24 cellular contexts compared by ENCODE assay signal in genomic region chr20:23301436-23302050, GRCh38. TPM values are rescaled to one million over a fixed set of nuclear protein-coding genes. Genes with fewer than 3 reads are reported as not detected.
DNase-seq lines count a peak whose midpoint lies in the region; ATAC-seq, FAIRE-seq and TF ChIP-seq lines count a peak whose summit lies in the region.
"Had no signal": no experiment of that assay in that cellular context is flagged by ENCODE, and none has a peak within 500 bp of the region (broad histone marks: within the 10 kb centered on the region; RNA-seq: fewer than 3 reads in every experiment).

No MANE protein-coding gene starts in this region.

- no peaks in the 10 kb centered on the region for H3K9me3 ChIP-seq in right atrium auricular region
- no peaks in the 10 kb centered on the region for H3K9me3 ChIP-seq in RWPE2 (ENCODE audit: severe bottlenecking)
- no peaks in the 10 kb centered on the region for H3K9me3 ChIP-seq in endodermal cell (ENCODE audit: control insufficient read depth, low read length)
- H3K9me3 ChIP-seq in sigmoid colon, result no peaks in the 10 kb centered on the region
- H3K9me3 ChIP-seq: A549, BE2C, Caco-2 had no signal

- no peak overlapping the region for H3K27ac Mint-ChIP-seq in endodermal cell
- H3K27ac Mint-ChIP-seq: CD8-positive, alpha-beta T cell had no signal

- ATAC-seq in RWPE2 (ENCODE audit: low read depth) (no peak), HG03280 (IDR thresholded peaks at IDR 0.05; ENCODE audit: unreplicated experiment) (no peak)
- ATAC-seq: A549; CD8-positive, alpha-beta T cell; GM12878 had no signal

- no peak for FAIRE-seq in GM19239 (lab: Jason Lieb, UNC)
- FAIRE-seq: A549, GM12878, H1 had no signal

- DNase-seq in cardiac septum (ENCODE audit: low spot score) (peak; percentile 53), right atrium auricular region (ENCODE audit: low spot score) (no peak), RWPE2 (ENCODE audit: low spot score) (peak; percentile 46), endodermal cell (peak; percentile 34), sigmoid colon (peak; percentile 54), GM19239 (ENCODE audit: insufficient read length, low spot score) (no peak), G401 (ENCODE audit: low spot score) (no peak)
- DNase-seq: 8988T; ACHN; AML-193; BE2C; Caco-2; CD4-positive, CD25-positive, alpha-beta regulatory T cell; CD8-positive, alpha-beta T cell; DMS153; GDM1; GM23248; H7; HCEC 1CT had no signal

- H3K27me3 Mint-ChIP-seq in endodermal cell (ENCODE audit: insufficient read depth), result peaks cover 13% of the 10 kb centered on the region

- no peak for TF ChIP-seq POLR2A in sigmoid colon (IDR thresholded peaks at IDR 0.05)

- 92% methylated on average over 11 to 12 of the region's 12 CpGs for WGBS in endodermal cell (ENCODE audit: insufficient coverage in 1 of 2, insufficient read length in 1 of 2), 2 experiments
- WGBS in sigmoid colon, 2 donors, result 89 to 92% methylated on average over 12 of the region's 12 CpGs

- H3K27ac ChIP-seq in right atrium auricular region (no peak overlapping the region), RWPE2 (ENCODE audit: poor library complexity, severe bottlenecking) (no peak overlapping the region), endodermal cell (ENCODE audit: low read depth, low read length) (no peak overlapping the region), sigmoid colon (no peak overlapping the region)
- H3K27ac ChIP-seq: A549, C4-2B, GM23248 had no signal

- H3K9me3 Mint-ChIP-seq in endodermal cell, result no peaks in the 10 kb centered on the region
- H3K9me3 Mint-ChIP-seq: CD8-positive, alpha-beta T cell had no signal

- no peaks in the 10 kb centered on the region for H3K36me3 Mint-ChIP-seq in endodermal cell (ENCODE audit: low read depth)
- H3K36me3 Mint-ChIP-seq: CD4-positive, CD25-positive, alpha-beta regulatory T cell; CD8-positive, alpha-beta T cell had no signal

- no peaks in the 10 kb centered on the region for H3K4me1 ChIP-seq in right atrium auricular region
- no peaks in the 10 kb centered on the region for H3K4me1 ChIP-seq in RWPE2 (ENCODE audit: insufficient read depth, poor library complexity, severe bottlenecking)
- peaks cover 7% of the 10 kb centered on the region for H3K4me1 ChIP-seq in endodermal cell (ENCODE audit: control insufficient read depth, insufficient read depth, low read length)
- no peaks in the 10 kb centered on the region for H3K4me1 ChIP-seq in sigmoid colon
- H3K4me1 ChIP-seq: A549, BE2C had no signal

- H3K4me1 Mint-ChIP-seq in endodermal cell, result peaks cover 16% of the 10 kb centered on the region
- H3K4me1 Mint-ChIP-seq: CD4-positive, CD25-positive, alpha-beta regulatory T cell had no signal

- in situ Hi-C loops in G401 (cut with HindIII; ENCODE audit: low sequenced_read_pairs), result no loop called here

- H3K9ac ChIP-seq in endodermal cell (ENCODE audit: extremely low read depth, low read length, poor library complexity, severe bottlenecking), result no peak overlapping the region
- H3K9ac ChIP-seq: GM23248 had no signal

- TF ChIP-seq EP300 in sigmoid colon (IDR thresholded peaks at IDR 0.05), result no peak

- TF ChIP-seq CTCF in right atrium auricular region (IDR thresholded peaks at IDR 0.05) (no peak), RWPE2 (IDR thresholded peaks at IDR 0.05; ENCODE audit: poor library complexity, severe bottlenecking) (no peak), endodermal cell (conservative IDR thresholded peaks at IDR 0.05) (no peak), sigmoid colon (IDR thresholded peaks at IDR 0.05) (no peak)

- intact Hi-C loops in cardiac septum (cut with DNase I) (no loop called here), sigmoid colon (cut with DNase I) (no loop called here)

- no peaks in the 10 kb centered on the region for H3K36me3 ChIP-seq in right atrium auricular region
- no peaks in the 10 kb centered on the region for H3K36me3 ChIP-seq in RWPE2 (ENCODE audit: low read depth)
- no peaks in the 10 kb centered on the region for H3K36me3 ChIP-seq in endodermal cell (ENCODE audit: control insufficient read depth, insufficient read depth, low read length)
- no peaks in the 10 kb centered on the region for H3K36me3 ChIP-seq in sigmoid colon
- H3K36me3 ChIP-seq: BE2C had no signal

- H3K27me3 ChIP-seq in right atrium auricular region, result no peaks in the 10 kb centered on the region
- H3K27me3 ChIP-seq in RWPE2 (ENCODE audit: insufficient read depth, poor library complexity, severe bottlenecking), result no peaks in the 10 kb centered on the region
- no peaks in the 10 kb centered on the region for H3K27me3 ChIP-seq in endodermal cell (ENCODE audit: control insufficient read depth, insufficient read depth, low read length, poor library complexity, severe bottlenecking)
- H3K27me3 ChIP-seq in sigmoid colon, result no peaks in the 10 kb centered on the region
- H3K27me3 ChIP-seq: BE2C had no signal

- H3K4me3 Mint-ChIP-seq in endodermal cell, result no peak overlapping the region
- H3K4me3 Mint-ChIP-seq: CD4-positive, CD25-positive, alpha-beta regulatory T cell; CD8-positive, alpha-beta T cell had no signal

- H3K4me3 ChIP-seq in right atrium auricular region, result no peak overlapping the region
- H3K4me3 ChIP-seq in RWPE2 (ENCODE audit: severe bottlenecking), result no peak overlapping the region
- H3K4me3 ChIP-seq in endodermal cell (ENCODE audit: low read length), result no peak overlapping the region
- H3K4me3 ChIP-seq in sigmoid colon, result no peak overlapping the region
- H3K4me3 ChIP-seq: A549, GM12878, GM23248 had no signal

RNA-seq across cellular contexts. Expression of gene NXT1, which starts 49.0 kb away (rescaled TPM):
- 10.6 TPM for total RNA-seq in cardiac septum
- 10 to 100 TPM; 16.1 to 19.1 TPM for total RNA-seq in right atrium auricular region
- 10 to 100 TPM; 16.8 to 19.5 TPM for total RNA-seq in endodermal cell
- 29.7 TPM for polyA plus RNA-seq in endodermal cell (2013, experiment 1 of 2)
- polyA plus RNA-seq in endodermal cell (2013, experiment 2 of 2), result 29.4 TPM
- total RNA-seq in sigmoid colon, result 10 to 100 TPM; 19.9 to 57.6 (median 29.3) TPM
- 10 to 100 TPM in 2 of 3 donors, 1 to 10 TPM in 1; 8.1 to 22.3 (median 10.8) TPM for polyA plus RNA-seq in sigmoid colon
- 54.8 and 80.7 TPM in 2 replicates for total RNA-seq in G401 (2014; rRNA removed; shearing (Covaris generic))

Comparison
In these comparisons a context has a peak if more than half of its experiments do, and no peak if none do; other contexts are left out.
1. DNase-seq: peak in cardiac septum (single experiment), RWPE2 (single experiment), endodermal cell (single experiment) and sigmoid colon (single experiment); none in right atrium auricular region (single experiment), GM19239 (single experiment) and G401 (single experiment).